ENCODE assay signal across 8 cellular contexts in the genomic region with DNA sequence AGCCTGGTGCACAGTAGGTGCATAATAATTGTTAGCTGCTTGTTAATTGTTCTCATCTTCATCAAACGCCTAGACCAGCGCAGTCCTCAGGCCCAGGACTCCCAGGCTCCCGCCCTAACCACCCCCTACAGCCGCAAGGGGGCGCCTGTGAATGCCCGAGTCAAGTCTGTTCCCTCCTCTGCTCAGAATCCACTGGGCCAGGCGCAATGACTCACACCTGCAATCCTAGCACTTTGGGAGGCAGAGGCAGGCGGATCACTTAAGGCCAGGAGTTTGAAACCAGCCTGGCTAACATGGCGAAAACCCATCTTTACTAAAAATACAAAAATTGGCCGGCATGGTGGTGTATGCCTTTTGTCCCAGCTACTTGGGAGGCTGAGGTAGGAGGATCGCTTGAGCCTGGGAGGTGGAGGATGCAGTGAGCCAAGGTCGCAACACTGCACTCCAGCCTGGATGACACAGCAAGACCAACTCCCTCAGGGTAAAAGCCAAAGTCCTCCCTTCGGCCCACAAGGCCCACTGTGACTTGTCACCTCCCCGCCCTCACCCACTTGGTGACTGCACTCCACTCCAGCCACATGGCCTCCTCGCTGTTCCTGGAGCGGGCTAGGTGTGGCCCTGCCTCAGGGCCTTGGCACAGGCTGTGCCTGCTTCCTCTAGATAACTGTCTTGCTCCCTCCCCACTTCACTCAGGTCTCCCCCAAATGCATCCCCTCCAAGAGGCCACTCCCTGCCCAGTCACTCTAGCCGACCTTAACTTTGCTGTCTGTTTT. TPM values are rescaled to one million over a fixed set of nuclear protein-coding genes. Genes with fewer than 3 reads are reported as not detected.
DNase-seq lines count a peak whose midpoint lies in the region; ATAC-seq, FAIRE-seq and TF ChIP-seq lines count a peak whose summit lies in the region.

No MANE protein-coding gene starts in this region.

- H3K4me1 ChIP-seq in OCI-LY1 (ENCODE audit: insufficient read depth, low read length, severe bottlenecking) (no peaks in the 10 kb centered on the region), esophagus muscularis mucosa (peaks cover 0 to 5% (median 4%) of the 10 kb centered on the region in 4 donors), neural progenitor cell (no peaks in the 10 kb centered on the region), testis (peaks cover 25% of the 10 kb centered on the region)

- H3K27me3 Mint-ChIP-seq in neural progenitor cell (ENCODE audit: insufficient read depth, low read depth), result peaks cover 2% of the 10 kb centered on the region

- H3F3A ChIP-seq in OCI-LY1 (ENCODE audit: insufficient read depth, low read length) (no peaks in the 10 kb centered on the region), neural progenitor cell (ENCODE audit: low read depth) (no peaks in the 10 kb centered on the region)

- H3K4me2 ChIP-seq in OCI-LY1 (ENCODE audit: low read length) (no peak overlapping the region), neural progenitor cell (no peak overlapping the region)

- H3K27ac Mint-ChIP-seq in neural progenitor cell, result peak overlapping the region; percentile 43

- no peaks in the 10 kb centered on the region for H4K20me1 ChIP-seq in OCI-LY1 (ENCODE audit: insufficient read depth, low read length)
- H4K20me1 ChIP-seq in neural progenitor cell (ENCODE audit: low read depth), result peaks cover 3% of the 10 kb centered on the region

- TF ChIP-seq CTCF in OCI-LY1 (IDR thresholded peaks at IDR 0.05; ENCODE audit: low read length) (peak; percentile 81), esophagus muscularis mucosa (IDR thresholded peaks at IDR 0.05) (peak; percentile 53 to 74 (median 68)), neural progenitor cell (IDR thresholded peaks at IDR 0.05) (peak; percentile 76), testis (IDR thresholded peaks at IDR 0.05) (peak; percentile 30 to 55 (median 45))

- H3K36me3 ChIP-seq in OCI-LY1 (ENCODE audit: insufficient read depth, low read length), result peaks cover 14% of the 10 kb centered on the region
- peaks cover 17 to 80% (median 51%) of the 10 kb centered on the region in 4 donors for H3K36me3 ChIP-seq in esophagus muscularis mucosa
- no peaks in the 10 kb centered on the region for H3K36me3 ChIP-seq in neural progenitor cell
- H3K36me3 ChIP-seq in testis (ENCODE audit: low read depth, missing control alignments), result no peaks in the 10 kb centered on the region

- H3K4me3 ChIP-seq in OCI-LY1 (ENCODE audit: low read depth, low read length, poor library complexity, severe bottlenecking) (no peak overlapping the region), esophagus muscularis mucosa (no peak overlapping the region), neural progenitor cell (no peak overlapping the region), testis (no peak overlapping the region)

- no peak for ATAC-seq in GM19023 (IDR thresholded peaks at IDR 0.05; ENCODE audit: unreplicated experiment)

- H3K36me3 Mint-ChIP-seq in neural progenitor cell, result peaks cover 7% of the 10 kb centered on the region

- no peak for TF ChIP-seq EP300 in esophagus muscularis mucosa (IDR thresholded peaks at IDR 0.05)

- TF ChIP-seq POLR2A in esophagus muscularis mucosa (IDR thresholded peaks at IDR 0.05; ENCODE audit: low read depth) (no peak), testis (IDR thresholded peaks at IDR 0.05) (no peak)

- no peak overlapping the region for H3K4me3 Mint-ChIP-seq in neural progenitor cell

- H2AFZ ChIP-seq in OCI-LY1 (ENCODE audit: low read length), result no peak overlapping the region
- no peak overlapping the region for H2AFZ ChIP-seq in neural progenitor cell (replicated peaks)

- peaks cover 2% of the 10 kb centered on the region for H3K4me1 Mint-ChIP-seq in neural progenitor cell

- H3K79me2 ChIP-seq in OCI-LY1 (ENCODE audit: insufficient read depth, low read length) (no peaks in the 10 kb centered on the region), neural progenitor cell (ENCODE audit: low read depth) (no peaks in the 10 kb centered on the region)

- DNase-seq in GM18507 (ENCODE audit: extremely low spot score, insufficient read length, low read depth), result no peak
- DNase-seq in activated CD8-positive, alpha-beta memory T cell treated with anti-CD3 and anti-CD28 coated beads, Interleukin-2, amount 50 U/mL, for 48 hours, result peak; percentile 88
- no peak for DNase-seq in esophagus muscularis mucosa (ENCODE audit: extremely low spot score)
- DNase-seq in neural progenitor cell (ENCODE audit: low spot score), result peak; percentile 80
- peak; percentile 61 for DNase-seq in testis

- H3K27me3 ChIP-seq in OCI-LY1 (ENCODE audit: insufficient read depth, low read length), result no peaks in the 10 kb centered on the region
- H3K27me3 ChIP-seq in esophagus muscularis mucosa, result no peaks in the 10 kb centered on the region
- H3K27me3 ChIP-seq in neural progenitor cell, result no peaks in the 10 kb centered on the region
- no peaks in the 10 kb centered on the region for H3K27me3 ChIP-seq in testis

- no peaks in the 10 kb centered on the region for H3K9me3 Mint-ChIP-seq in neural progenitor cell

- H3K9ac ChIP-seq in OCI-LY1 (ENCODE audit: low read length), result no peak overlapping the region
- no peak overlapping the region for H3K9ac ChIP-seq in neural progenitor cell

- H3K9me2 ChIP-seq in OCI-LY1 (ENCODE audit: low read depth, low read length), result no peaks in the 10 kb centered on the region

- no peak overlapping the region for H3K27ac ChIP-seq in OCI-LY1 (ENCODE audit: low read depth, low read length, poor library complexity, severe bottlenecking)
- no peak overlapping the region for H3K27ac ChIP-seq in esophagus muscularis mucosa (replicated peaks in 1 of 4)
- no peak overlapping the region for H3K27ac ChIP-seq in neural progenitor cell
- no peak overlapping the region for H3K27ac ChIP-seq in testis

- 77% methylated on average over 9 of the region's 17 CpGs for WGBS in esophagus muscularis mucosa
- WGBS in testis, 2 donors, result 66 to 68% methylated on average over 15 to 17 of the region's 17 CpGs

- intact Hi-C loops in esophagus muscularis mucosa (cut with DNase I) (loop anchor here (1.0 kb wide), 1 partner anchor 91 kb away; no protein-coding TSS in a partner anchor), testis (cut with DNase I; ENCODE audit: low total_unique reads) (no loop called here)

- no peaks in the 10 kb centered on the region for H3K9me3 ChIP-seq in OCI-LY1 (ENCODE audit: low read length)
- no peaks in the 10 kb centered on the region for H3K9me3 ChIP-seq in esophagus muscularis mucosa
- H3K9me3 ChIP-seq in neural progenitor cell (ENCODE audit: low read depth), result no peaks in the 10 kb centered on the region
- no peaks in the 10 kb centered on the region for H3K9me3 ChIP-seq in testis

- peak; percentile 35 for FAIRE-seq in A204.1 (lab: Jason Lieb, UNC)
- peak; percentile 49 for FAIRE-seq in GM18507 (lab: Jason Lieb, UNC)

RNA-seq across cellular contexts. Expression of gene ZNF653, which starts 9.1 kb away (rescaled TPM):
- total RNA-seq in esophagus muscularis mucosa (10 to 100 TPM in 1 of 4 donors, 1 to 10 TPM in 3; 9.1 to 13.9 (median 9.4) TPM), neural progenitor cell (ENCODE audit: low replicate concordance) (3.4 and 15.8 TPM in 2 replicates), testis (10 to 100 TPM; 36.8 to 53.3 TPM)
- 45.9 TPM for polyA plus RNA-seq in testis (ENCODE audit: insufficient read depth, low read depth, low replicate concordance)

RNA-seq across cellular contexts. Expression of gene ELAVL3, which starts 15.7 kb away (rescaled TPM):
- under 1 TPM; under 0.01 to 0.69 (median 0.31) TPM for total RNA-seq in esophagus muscularis mucosa
- 0.15 TPM in 1 of 2 replicates, not detected in the other for total RNA-seq in neural progenitor cell (ENCODE audit: low replicate concordance)
- total RNA-seq in testis, result 1 to 10 TPM; 6.1 to 7.5 TPM
- polyA plus RNA-seq in testis (ENCODE audit: insufficient read depth, low read depth, low replicate concordance), result 0.74 TPM

RNA-seq across cellular contexts. Expression of gene ECSIT, which starts 32.4 kb away (rescaled TPM):
- total RNA-seq in esophagus muscularis mucosa, result 10 to 100 TPM; 72.7 to 97.5 (median 81.8) TPM
- total RNA-seq in neural progenitor cell (ENCODE audit: low replicate concordance), result 9.4 and 29.0 TPM in 2 replicates
- 10 to 100 TPM; 45.4 to 58.7 TPM for total RNA-seq in testis
- polyA plus RNA-seq in testis (ENCODE audit: insufficient read depth, low read depth, low replicate concordance), result 28.9 TPM

RNA-seq across cellular contexts. Expression of gene CNN1, which starts 42.1 kb away (rescaled TPM):
- total RNA-seq in esophagus muscularis mucosa (1,000 to 10,000 TPM; 2,877 to 3,384 (median 2,954) TPM), neural progenitor cell (ENCODE audit: low replicate concordance) (7.0 and 7.2 TPM in 2 replicates), testis (100 to 1,000 TPM; 130 to 151 TPM)
- 218 TPM for polyA plus RNA-seq in testis (ENCODE audit: insufficient read depth, low read depth, low replicate concordance)

Comparison
In these comparisons a context has a peak if more than half of its experiments do, and no peak if none do; other contexts are left out.
1. DNase-seq: peak in activated CD8-positive, alpha-beta memory T cell treated with anti-CD3 and anti-CD28 coated beads, Interleukin-2, amount 50 U/mL, for 48 hours (single experiment), neural progenitor cell (single experiment) and testis (single experiment); none in GM18507 (single experiment) and esophagus muscularis mucosa (single experiment).
2. Peak in every context shown above with its lines, with median percentiles within 50 percentile points of each other: CTCF ChIP-seq.